ENCODE assay signal across 1 cellular context in the genomic region with DNA sequence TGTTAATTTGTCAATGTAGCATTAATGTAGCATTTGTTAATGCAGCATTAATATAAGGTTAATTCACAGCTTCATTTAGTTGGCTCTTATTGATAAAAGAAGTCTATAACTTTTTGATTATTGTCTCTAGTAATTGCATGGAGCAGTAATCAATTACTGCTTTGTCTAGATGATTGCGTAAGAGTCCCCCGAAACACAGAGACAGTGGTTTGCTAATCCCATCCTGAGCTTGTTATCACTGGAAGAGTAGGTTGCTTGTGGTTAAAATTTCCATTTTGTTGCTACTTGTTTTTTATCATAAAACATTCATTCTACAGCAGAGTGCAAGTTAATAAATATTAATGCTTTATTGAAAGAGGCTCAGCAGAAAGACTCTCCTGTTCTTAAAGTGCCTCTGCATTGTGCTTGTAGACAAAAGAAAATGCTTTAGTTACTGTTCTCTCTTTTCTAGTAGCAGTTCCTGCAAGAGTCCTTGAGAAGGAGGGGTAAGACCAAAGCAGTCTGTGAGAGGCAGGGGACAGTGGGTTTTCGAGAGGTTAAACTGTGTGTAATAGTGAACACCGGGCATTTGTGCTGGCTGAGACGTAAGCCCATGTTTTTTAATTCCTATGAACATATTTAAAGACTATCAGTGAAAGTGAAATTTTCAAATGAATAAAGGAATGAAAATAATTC.
TF ChIP-seq lines count a peak whose summit lies in the region.

No MANE protein-coding gene starts in this region.

TF ChIP-seq in GM23338, 12 proteins besides CTCF, POLR2A, EP300 and RAD21 (continued from another document):
- TF ChIP-seq, protein P1, sequence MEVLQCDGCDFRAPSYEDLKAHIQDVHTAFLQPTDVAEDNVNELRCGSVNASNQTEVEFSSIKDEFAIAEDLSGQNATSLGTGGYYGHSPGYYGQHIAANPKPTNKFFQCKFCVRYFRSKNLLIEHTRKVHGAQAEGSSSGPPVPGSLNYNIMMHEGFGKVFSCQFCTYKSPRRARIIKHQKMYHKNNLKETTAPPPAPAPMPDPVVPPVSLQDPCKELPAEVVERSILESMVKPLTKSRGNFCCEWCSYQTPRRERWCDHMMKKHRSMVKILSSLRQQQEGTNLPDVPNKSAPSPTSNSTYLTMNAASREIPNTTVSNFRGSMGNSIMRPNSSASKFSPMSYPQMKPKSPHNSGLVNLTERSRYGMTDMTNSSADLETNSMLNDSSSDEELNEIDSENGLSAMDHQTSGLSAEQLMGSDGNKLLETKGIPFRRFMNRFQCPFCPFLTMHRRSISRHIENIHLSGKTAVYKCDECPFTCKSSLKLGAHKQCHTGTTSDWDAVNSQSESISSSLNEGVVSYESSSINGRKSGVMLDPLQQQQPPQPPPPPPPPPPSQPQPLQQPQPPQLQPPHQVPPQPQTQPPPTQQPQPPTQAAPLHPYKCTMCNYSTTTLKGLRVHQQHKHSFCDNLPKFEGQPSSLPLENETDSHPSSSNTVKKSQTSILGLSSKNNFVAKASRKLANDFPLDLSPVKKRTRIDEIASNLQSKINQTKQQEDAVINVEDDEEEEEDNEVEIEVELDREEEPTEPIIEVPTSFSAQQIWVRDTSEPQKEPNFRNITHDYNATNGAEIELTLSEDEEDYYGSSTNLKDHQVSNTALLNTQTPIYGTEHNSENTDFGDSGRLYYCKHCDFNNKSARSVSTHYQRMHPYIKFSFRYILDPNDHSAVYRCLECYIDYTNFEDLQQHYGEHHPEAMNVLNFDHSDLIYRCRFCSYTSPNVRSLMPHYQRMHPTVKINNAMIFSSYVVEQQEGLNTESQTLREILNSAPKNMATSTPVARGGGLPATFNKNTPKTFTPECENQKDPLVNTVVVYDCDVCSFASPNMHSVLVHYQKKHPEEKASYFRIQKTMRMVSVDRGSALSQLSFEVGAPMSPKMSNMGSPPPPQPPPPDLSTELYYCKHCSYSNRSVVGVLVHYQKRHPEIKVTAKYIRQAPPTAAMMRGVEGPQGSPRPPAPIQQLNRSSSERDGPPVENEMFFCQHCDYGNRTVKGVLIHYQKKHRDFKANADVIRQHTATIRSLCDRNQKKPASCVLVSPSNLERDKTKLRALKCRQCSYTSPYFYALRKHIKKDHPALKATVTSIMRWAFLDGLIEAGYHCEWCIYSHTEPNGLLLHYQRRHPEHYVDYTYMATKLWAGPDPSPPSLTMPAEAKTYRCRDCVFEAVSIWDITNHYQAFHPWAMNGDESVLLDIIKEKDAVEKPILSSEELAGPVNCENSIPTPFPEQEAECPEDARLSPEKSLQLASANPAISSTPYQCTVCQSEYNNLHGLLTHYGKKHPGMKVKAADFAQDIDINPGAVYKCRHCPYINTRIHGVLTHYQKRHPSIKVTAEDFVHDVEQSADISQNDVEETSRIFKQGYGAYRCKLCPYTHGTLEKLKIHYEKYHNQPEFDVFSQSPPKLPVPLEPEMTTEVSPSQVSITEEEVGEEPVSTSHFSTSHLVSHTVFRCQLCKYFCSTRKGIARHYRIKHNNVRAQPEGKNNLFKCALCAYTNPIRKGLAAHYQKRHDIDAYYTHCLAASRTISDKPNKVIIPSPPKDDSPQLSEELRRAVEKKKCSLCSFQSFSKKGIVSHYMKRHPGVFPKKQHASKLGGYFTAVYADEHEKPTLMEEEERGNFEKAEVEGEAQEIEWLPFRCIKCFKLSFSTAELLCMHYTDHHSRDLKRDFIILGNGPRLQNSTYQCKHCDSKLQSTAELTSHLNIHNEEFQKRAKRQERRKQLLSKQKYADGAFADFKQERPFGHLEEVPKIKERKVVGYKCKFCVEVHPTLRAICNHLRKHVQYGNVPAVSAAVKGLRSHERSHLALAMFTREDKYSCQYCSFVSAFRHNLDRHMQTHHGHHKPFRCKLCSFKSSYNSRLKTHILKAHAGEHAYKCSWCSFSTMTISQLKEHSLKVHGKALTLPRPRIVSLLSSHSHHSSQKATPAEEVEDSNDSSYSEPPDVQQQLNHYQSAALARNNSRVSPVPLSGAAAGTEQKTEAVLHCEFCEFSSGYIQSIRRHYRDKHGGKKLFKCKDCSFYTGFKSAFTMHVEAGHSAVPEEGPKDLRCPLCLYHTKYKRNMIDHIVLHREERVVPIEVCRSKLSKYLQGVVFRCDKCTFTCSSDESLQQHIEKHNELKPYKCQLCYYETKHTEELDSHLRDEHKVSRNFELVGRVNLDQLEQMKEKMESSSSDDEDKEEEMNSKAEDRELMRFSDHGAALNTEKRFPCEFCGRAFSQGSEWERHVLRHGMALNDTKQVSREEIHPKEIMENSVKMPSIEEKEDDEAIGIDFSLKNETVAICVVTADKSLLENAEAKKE (CRISPR knock-in tag; IDR thresholded peaks at IDR 0.05) = no peak
- no peak for TF ChIP-seq POLR2AphosphoS5 (IDR thresholded peaks at IDR 0.05; ENCODE audit: low read depth)
- TF ChIP-seq EZH2 (IDR thresholded peaks at IDR 0.05; ENCODE audit: low read depth, unreplicated experiment) = no peak
- TF ChIP-seq ZNF114 (CRISPR knock-in tag; IDR thresholded peaks at IDR 0.05) = no peak
- TF ChIP-seq, protein P2, sequence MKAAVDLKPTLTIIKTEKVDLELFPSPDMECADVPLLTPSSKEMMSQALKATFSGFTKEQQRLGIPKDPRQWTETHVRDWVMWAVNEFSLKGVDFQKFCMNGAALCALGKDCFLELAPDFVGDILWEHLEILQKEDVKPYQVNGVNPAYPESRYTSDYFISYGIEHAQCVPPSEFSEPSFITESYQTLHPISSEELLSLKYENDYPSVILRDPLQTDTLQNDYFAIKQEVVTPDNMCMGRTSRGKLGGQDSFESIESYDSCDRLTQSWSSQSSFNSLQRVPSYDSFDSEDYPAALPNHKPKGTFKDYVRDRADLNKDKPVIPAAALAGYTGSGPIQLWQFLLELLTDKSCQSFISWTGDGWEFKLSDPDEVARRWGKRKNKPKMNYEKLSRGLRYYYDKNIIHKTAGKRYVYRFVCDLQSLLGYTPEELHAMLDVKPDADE (IDR thresholded peaks at IDR 0.05) = no peak
